14 cellular contexts compared by ENCODE assay signal in genomic region chr16:57150682-57151330, GRCh38. TPM values are rescaled to one million over a fixed set of nuclear protein-coding genes. Genes with fewer than 3 reads are reported as not detected.
DNase-seq lines count a peak whose midpoint lies in the region; ATAC-seq and TF ChIP-seq lines count a peak whose summit lies in the region.
"Had no signal": no experiment of that assay in that cellular context is flagged by ENCODE, and none has a peak within 500 bp of the region (broad histone marks: within the 10 kb centered on the region; RNA-seq: fewer than 3 reads in every experiment).

No MANE protein-coding gene starts in this region.

- peaks cover 32% of the 10 kb centered on the region for H3K36me3 ChIP-seq in IMR-90 (ENCODE audit: control insufficient read depth, insufficient read depth, low read length)
- peaks cover 0 to 20% of the 10 kb centered on the region in 2 donors for H3K36me3 ChIP-seq in body of pancreas (replicated peaks in 1 of 2; ENCODE audit: insufficient read depth in 1 of 2, low read depth in 2 of 2)
- peaks cover 16% of the 10 kb centered on the region for H3K36me3 ChIP-seq in SJCRH30
- H3K36me3 ChIP-seq in Peyer's patch = peaks cover 0 to 46% (median 0%) of the 10 kb centered on the region in 3 donors

- H4K20me1 ChIP-seq in IMR-90 (ENCODE audit: insufficient read depth, low read length) = no peaks in the 10 kb centered on the region; the same call in 1 of the 2 replicates

- H3K56ac ChIP-seq in IMR-90 (ENCODE audit: extremely low read depth, insufficient read depth, low read length) = no peak overlapping the region

- ATAC-seq in IMR-90 (ENCODE audit: low read depth) = 0 out of 2 replicates have a peak, but pooled peaks have one; percentile 12
- peak; percentile 81 for ATAC-seq in body of pancreas

- H2BK120ac ChIP-seq in IMR-90 (ENCODE audit: low read depth, low read length) = no peak overlapping the region

- H4K8ac ChIP-seq in IMR-90 (ENCODE audit: low read depth in 2 of 2, low read length in 2 of 2) = no peak overlapping the region

- POLR2A ChIA-PET in IMR-90 (lab: Charles Lee; ENCODE audit: unreplicated experiment) = interaction anchor here (0.5 kb wide), 1 partner anchor 182 kb away, joined by 3 read pairs; no protein-coding TSS in a partner anchor

- H3K27me3 ChIP-seq in IMR-90 (ENCODE audit: control insufficient read depth, insufficient read depth, low read length) (no peaks in the 10 kb centered on the region), body of pancreas (no peaks in the 10 kb centered on the region), layer of hippocampus (ENCODE audit: control insufficient read depth, insufficient read depth, low read length) (no peaks in the 10 kb centered on the region), SJCRH30 (no peaks in the 10 kb centered on the region), Peyer's patch (no peaks in the 10 kb centered on the region)

- no peak overlapping the region for H2BK15ac ChIP-seq in IMR-90 (ENCODE audit: low read depth, low read length)

- TF ChIP-seq CTCF in IMR-90 (conservative IDR thresholded peaks at IDR 0.05; ENCODE audit: low read depth, low read length) = no peak
- TF ChIP-seq CTCF in body of pancreas (IDR thresholded peaks at IDR 0.05) = no peak
- TF ChIP-seq CTCF in Peyer's patch (IDR thresholded peaks at IDR 0.05) = no peak

- no peak overlapping the region for H3K14ac ChIP-seq in IMR-90 (replicated peaks; ENCODE audit: low read depth, low read length)

- no peak overlapping the region for H3K9ac ChIP-seq in IMR-90 (ENCODE audit: low read depth, low read length)

- H2BK5ac ChIP-seq in IMR-90 (ENCODE audit: low read depth, low read length, poor library complexity, severe bottlenecking) = no peak overlapping the region

- H3K79me1 ChIP-seq in IMR-90 (ENCODE audit: low read depth in 1 of 2, low read length in 2 of 2) = peaks cover 0 to 3% of the 10 kb centered on the region in 2 experiments; a peak in 1 of 4 replicates

- no peak overlapping the region for H3K23ac ChIP-seq in IMR-90 (ENCODE audit: low read depth, low read length)

- CTCF ChIA-PET in IMR-90 (lab: Yijun Ruan, JAX) = no interaction called here

- no peak overlapping the region for H2AK5ac ChIP-seq in IMR-90 (ENCODE audit: low read depth, low read length)

- no peak for TF ChIP-seq POLR2A in IMR-90 (IDR thresholded peaks at IDR 0.05; ENCODE audit: low read depth, low read length)
- TF ChIP-seq POLR2A in body of pancreas (IDR thresholded peaks at IDR 0.05) = peak in 1 of 3 donors; percentile 35
- no peak for TF ChIP-seq POLR2A in Peyer's patch (IDR thresholded peaks at IDR 0.05)

- peak; percentile 23 for DNase-seq in IMR-90
- peak; percentile 26 to 48 (median 27) for DNase-seq in body of pancreas
- DNase-seq in substantia nigra (lab: John Stamatoyannopoulos, UW) = peak in 1 of 49 donors; percentile 16
- no peak for DNase-seq in SJCRH30
- no peak for DNase-seq in Peyer's patch
- DNase-seq in NCI-H526 treated with DMSO at 0.1 percent for 48 hours (lab: John Stamatoyannopoulos, UW) = no peak
- DNase-seq: activated CD4-positive, alpha-beta memory T cell treated with anti-CD3 and anti-CD28 coated beads, Interleukin-2, amount 10 ng/mL, durations not matched to agents 7 days and 5 days; effector CD8-positive, alpha-beta T cell; foreskin fibroblast; naive B cell; NCI-H1930; NCI-H69 had no signal

- no peak overlapping the region for H3K27ac ChIP-seq in IMR-90 (ENCODE audit: insufficient read depth, low read length)
- H3K27ac ChIP-seq in body of pancreas = peak overlapping the region in 3 of 4 donors; percentile 35 to 73 (median 64)
- H3K27ac ChIP-seq in layer of hippocampus (ENCODE audit: low read depth, low read length) = peak overlapping the region; percentile 67
- H3K27ac ChIP-seq in substantia nigra (ENCODE audit: low read depth, low read length, poor library complexity, severe bottlenecking) = peak overlapping the region; percentile 93
- H3K27ac ChIP-seq in SJCRH30 = no peak overlapping the region
- H3K27ac ChIP-seq in Peyer's patch = no peak overlapping the region
- H3K27ac ChIP-seq: prostate gland had no signal

- H2BK20ac ChIP-seq in IMR-90 (ENCODE audit: low read depth, low read length) = no peak overlapping the region

- BruUV-seq in IMR-90 (replicated peaks; lab: Mats Ljungman, UMichigan) = no TSS peak

- TF ChIP-seq RAD21 in IMR-90 (IDR thresholded peaks at IDR 0.05; ENCODE audit: low read length) = no peak

- 83% methylated on average over 2 of the region's 9 CpGs; no CpG with 5 or more reads in 1 of the 2 experiments for WGBS in IMR-90 (ENCODE audit: extremely low coverage in 2 of 2, insufficient read length in 1 of 2), 2 experiments
- 82 to 84% methylated on average over 9 of the region's 9 CpGs for WGBS in body of pancreas, 2 donors

- H3K9me3 ChIP-seq in IMR-90 (ENCODE audit: control insufficient read depth, insufficient read depth, low read length) (no peaks in the 10 kb centered on the region), body of pancreas (no peaks in the 10 kb centered on the region), SJCRH30 (replicated peaks) (no peaks in the 10 kb centered on the region), Peyer's patch (no peaks in the 10 kb centered on the region)
- H3K9me3 ChIP-seq: prostate gland had no signal

- H2AFZ ChIP-seq in IMR-90 (replicated peaks; ENCODE audit: low read length, poor library complexity) = no peak overlapping the region

- in situ Hi-C loops in IMR-90 (cut with MboI; ENCODE audit: low sequenced_read_pairs) = no loop called here

- intact Hi-C loops in IMR-90 (cut with micrococcal nuclease) = no loop called here
- intact Hi-C loops in body of pancreas (cut with DNase I) = no loop called here

- H4K5ac ChIP-seq in IMR-90 (ENCODE audit: low read depth, low read length) = no peak overlapping the region

- no peak overlapping the region for H3K18ac ChIP-seq in IMR-90 (ENCODE audit: low read depth, low read length)

- peaks cover 23% of the 10 kb centered on the region for H3K9me1 ChIP-seq in IMR-90 (ENCODE audit: insufficient read depth, low read length)

- dilution Hi-C loops in IMR-90 (cut with HindIII; ENCODE audit: low sequenced_read_pairs, unreplicated experiment) = no loop called here

- no peak overlapping the region for H3K4me2 ChIP-seq in IMR-90 (ENCODE audit: low read depth, low read length)

- no peak overlapping the region for H3K4ac ChIP-seq in IMR-90 (ENCODE audit: low read depth, low read length)

- H4K91ac ChIP-seq in IMR-90 (ENCODE audit: insufficient read depth, low read depth, low read length) = no peak overlapping the region

- H2AK9ac ChIP-seq in IMR-90 (replicated peaks; ENCODE audit: low read depth, low read length, poor library complexity) = peak overlapping the region; percentile 35

- H3K4me1 ChIP-seq in IMR-90 (ENCODE audit: control insufficient read depth, insufficient read depth, low read length) (peaks cover 6% of the 10 kb centered on the region; the same call in 1 of the 2 replicates), body of pancreas (peaks cover 26% of the 10 kb centered on the region), SJCRH30 (peaks cover 8% of the 10 kb centered on the region; the same call in 1 of the 2 replicates), Peyer's patch (no peaks in the 10 kb centered on the region)
- H3K4me1 ChIP-seq: prostate gland had no signal

- no peak overlapping the region for H3K4me3 ChIP-seq in IMR-90 (ENCODE audit: insufficient read depth, low read depth, low read length)
- H3K4me3 ChIP-seq in body of pancreas = no peak overlapping the region
- no peak overlapping the region for H3K4me3 ChIP-seq in SJCRH30
- no peak overlapping the region for H3K4me3 ChIP-seq in Peyer's patch
- H3K4me3 ChIP-seq: prostate gland had no signal

TF ChIP-seq in IMR-90, 13 proteins besides CTCF, POLR2A, EP300 and RAD21 (continues in another document):
- TF ChIP-seq MXI1 (IDR thresholded peaks at IDR 0.05; ENCODE audit: borderline replicate concordance, low read depth, low read length) (no peak), BHLHE40 (IDR thresholded peaks at IDR 0.05; ENCODE audit: low read depth, low read length) (no peak), CEBPB (IDR thresholded peaks at IDR 0.05; ENCODE audit: low read depth, low read length) (no peak), USF2 (IDR thresholded peaks at IDR 0.05; ENCODE audit: low read depth, low read length) (no peak), RFX5 (IDR thresholded peaks at IDR 0.05; ENCODE audit: low read depth, low read length) (no peak), MAZ (IDR thresholded peaks at IDR 0.05; ENCODE audit: borderline replicate concordance, low read depth, low read length) (no peak), FOS (IDR thresholded peaks at IDR 0.05; ENCODE audit: low read depth, low read length) (no peak), RCOR1 (IDR thresholded peaks at IDR 0.05; ENCODE audit: insufficient replicate concordance, low read length) (no peak), NFE2L2 (IDR thresholded peaks at IDR 0.05; ENCODE audit: low read depth, low read length) (no peak)

RNA-seq across cellular contexts. Expression of gene PSME3IP1, which starts 35.0 kb away (rescaled TPM):
- total RNA-seq in IMR-90 (2012; rRNA removed) = 50.2 and 52.2 TPM in 2 replicates
- 71.2 and 75.2 TPM in 2 replicates for polyA plus RNA-seq in IMR-90 (2012; rRNA removed)
- polyA plus RNA-seq in IMR-90 (2012; cell fraction: cytosol; rRNA removed) = 53.6 and 57.9 TPM in 2 replicates
- 78.1 and 104 TPM in 2 replicates for polyA plus RNA-seq in IMR-90 (2012; cell fraction: nucleus; rRNA removed; ENCODE audit: low replicate concordance)
- 10 to 100 TPM; 26.7 to 32.9 TPM for total RNA-seq in body of pancreas
- total RNA-seq in SJCRH30 (2014; rRNA removed; shearing (Covaris generic)) = 129 and 142 TPM in 2 replicates
- total RNA-seq in Peyer's patch = 100 to 1,000 TPM in 2 of 4 donors, 10 to 100 TPM in 2; 55.7 to 308 (median 109) TPM

RNA-seq across cellular contexts. Expression of gene RSPRY1, which starts 35.3 kb away (rescaled TPM):
- total RNA-seq in IMR-90 (2012; rRNA removed) = 59.2 and 62.2 TPM in 2 replicates
- polyA plus RNA-seq in IMR-90 (2012; rRNA removed) = 23.7 and 25.2 TPM in 2 replicates
- polyA plus RNA-seq in IMR-90 (2012; cell fraction: cytosol; rRNA removed) = 9.2 and 10.2 TPM in 2 replicates
- polyA plus RNA-seq in IMR-90 (2012; cell fraction: nucleus; rRNA removed; ENCODE audit: low replicate concordance) = 10.3 and 29.1 TPM in 2 replicates
- 10 to 100 TPM; 13.8 to 31.4 TPM for total RNA-seq in body of pancreas
- 49.9 and 50.8 TPM in 2 replicates for total RNA-seq in SJCRH30 (2014; rRNA removed; shearing (Covaris generic))
- 10 to 100 TPM; 49.0 to 84.7 (median 65.1) TPM for total RNA-seq in Peyer's patch

RNA-seq across cellular contexts. Expression of gene CPNE2, which starts 58.4 kb away (rescaled TPM):
- total RNA-seq in IMR-90 (2012; rRNA removed) (9.2 and 15.4 TPM in 2 replicates), body of pancreas (10 to 100 TPM in 1 of 2 donors, 1 to 10 TPM in 1; 8.8 to 16.5 TPM), Peyer's patch (10 to 100 TPM; 26.4 to 73.9 (median 64.8) TPM)
- 48.0 and 50.3 TPM in 2 replicates for polyA plus RNA-seq in IMR-90 (2012; rRNA removed)
- polyA plus RNA-seq in IMR-90 (2012; cell fraction: cytosol; rRNA removed) = 23.4 and 53.6 TPM in 2 replicates
- 22.4 and 40.8 TPM in 2 replicates for polyA plus RNA-seq in IMR-90 (2012; cell fraction: nucleus; rRNA removed; ENCODE audit: low replicate concordance)
- total RNA-seq in SJCRH30 (2014; rRNA removed; shearing (Covaris generic)) = 33.1 and 39.0 TPM in 2 replicates

Comparison
In these comparisons a context has a peak if more than half of its experiments do, and no peak if none do; other contexts are left out.
1. DNase-seq: peak in IMR-90 (single experiment) and body of pancreas (4 of 4); none in SJCRH30 (0 of 2), Peyer's patch (0 of 3) and NCI-H526 treated with DMSO at 0.1 percent for 48 hours (single experiment).
2. H3K27ac ChIP-seq: peak in body of pancreas (3 of 4), layer of hippocampus (single experiment) and substantia nigra (single experiment); none in IMR-90 (single experiment), SJCRH30 (single experiment) and Peyer's patch (0 of 4).